13 cellular contexts compared by ENCODE assay signal in genomic region chr6:15063253-15063853, GRCh38.
DNase-seq lines count a peak whose midpoint lies in the region; ATAC-seq and TF ChIP-seq lines count a peak whose summit lies in the region.
"Had no signal": no experiment of that assay in that cellular context is flagged by ENCODE, and none has a peak within 500 bp of the region (broad histone marks: within the 10 kb centered on the region; RNA-seq: fewer than 3 reads in every experiment).

No MANE protein-coding gene starts in this region.

- no peak overlapping the region for H3K4me3 ChIP-seq in ACC112 (ENCODE audit: low read depth, low read length)
- no peak overlapping the region for H3K4me3 ChIP-seq in cardiac fibroblast (replicated peaks in 1 of 2; ENCODE audit: low read depth in 2 of 2, low read length in 2 of 2)
- H3K4me3 ChIP-seq: tibial nerve had no signal

- no peak for TF ChIP-seq CTCF in cardiac fibroblast (IDR thresholded peaks at IDR 0.05; ENCODE audit: low read depth, low read length)

- H3K27me3 ChIP-seq in ACC112 (ENCODE audit: insufficient read depth, low read length), result no peaks in the 10 kb centered on the region
- H3K27me3 ChIP-seq: tibial nerve had no signal

- H3K4me1 ChIP-seq in ACC112 (ENCODE audit: control insufficient read depth, insufficient read depth, low read length, unreplicated experiment), result peaks cover 21% of the 10 kb centered on the region
- H3K4me1 ChIP-seq: tibial nerve had no signal

- H3K36me3 ChIP-seq in ACC112 (ENCODE audit: insufficient read depth, low read length), result no peaks in the 10 kb centered on the region
- H3K36me3 ChIP-seq: tibial nerve had no signal

- no peak overlapping the region for H2AFZ ChIP-seq in ACC112 (ENCODE audit: low read length, unreplicated experiment)

- H3K79me2 ChIP-seq in ACC112 (ENCODE audit: control insufficient read depth, insufficient read depth, low read length, unreplicated experiment), result no peaks in the 10 kb centered on the region

- no peak for ATAC-seq in HG02840 (IDR thresholded peaks at IDR 0.05; ENCODE audit: low FRiP score, unreplicated experiment)
- ATAC-seq: natural killer cell treated with Interleukin-12 subunit alpha and Interleukin-12 subunit beta and Interleukin-15 and Interleukin-18, amount 100 ng/mL, for 72 hours had no signal

- H3K27ac ChIP-seq in ACC112 (ENCODE audit: low read depth, low read length), result peak overlapping the region; percentile 76
- H3K27ac ChIP-seq: tibial nerve had no signal

- DNase-seq in MV-4-11 (lab: John Stamatoyannopoulos, UW) (peak; percentile 96), cardiac fibroblast (ENCODE audit: low read depth in 2 of 2) (peak; percentile 19 to 40), medulla oblongata (ENCODE audit: extremely low spot score) (peak; percentile 48), HT-29 (ENCODE audit: low spot score) (no peak), ecto neural progenitor cell (ENCODE audit: low spot score) (no peak)
- no peak for DNase-seq in activated CD8-positive, alpha-beta memory T cell treated with anti-CD3 and anti-CD28 coated beads, Interleukin-2, amount 50 U/mL, for 4 hours
- DNase-seq: activated CD4-positive, alpha-beta memory T cell treated with anti-CD3 and anti-CD28 coated beads for 36 hours; NCI-H1092; stimulated activated CD4-positive, alpha-beta T cell treated with anti-CD3 and anti-CD28 coated beads, Interleukin-4, amount 100 ng/mL, for 24 hours had no signal

Comparison
In these comparisons a context has a peak if more than half of its experiments do, and no peak if none do; other contexts are left out.
1. DNase-seq: peak in MV-4-11 (single experiment), cardiac fibroblast (2 of 2) and medulla oblongata (single experiment); none in activated CD8-positive, alpha-beta memory T cell treated with anti-CD3 and anti-CD28 coated beads, Interleukin-2, amount 50 U/mL, for 4 hours (single experiment), HT-29 (single experiment) and ecto neural progenitor cell (single experiment).